In genomic region chr1:26784023-26784871, GRCh38 we compare ENCODE assay signal across 8 cellular contexts. TPM values are rescaled to one million over a fixed set of nuclear protein-coding genes. Genes with fewer than 3 reads are reported as not detected.
A peak's percentile ranks its signal among the peaks of the same experiment; 100 is the strongest.
DNase-seq lines count a peak whose midpoint lies in the region; ATAC-seq and TF ChIP-seq lines count a peak whose summit lies in the region.

No MANE protein-coding gene starts in this region.

- H3K36me3 ChIP-seq in SK-N-SH (replicated peaks in 1 of 2; ENCODE audit: control insufficient read depth in 1 of 2, insufficient read depth in 2 of 2, low read length in 1 of 2) (peaks cover 21 to 47% of the 10 kb centered on the region in 2 experiments), RWPE2 (ENCODE audit: low read depth) (peaks cover 40% of the 10 kb centered on the region)

- peaks cover 34% of the 10 kb centered on the region for H3F3A ChIP-seq in SK-N-SH (replicated peaks; ENCODE audit: insufficient read depth)

- H3K36me3 Mint-ChIP-seq in activated T-helper 17 cell treated with anti-CD3 and anti-CD28 coated beads, Interleukin-2, amount 50 U/mL, for 72 hours (ENCODE audit: low read depth), result peaks cover 57% of the 10 kb centered on the region

- no peak overlapping the region for H3K4me3 Mint-ChIP-seq in activated T-helper 17 cell treated with anti-CD3 and anti-CD28 coated beads, Interleukin-2, amount 50 U/mL, for 72 hours

- H3K9me3 ChIP-seq in SK-N-SH, result no peaks in the 10 kb centered on the region
- no peaks in the 10 kb centered on the region for H3K9me3 ChIP-seq in RWPE2 (ENCODE audit: severe bottlenecking)

- H3K9ac ChIP-seq in SK-N-SH, result no peak overlapping the region

- 0 out of 2 replicates have a peak overlapping the region, but pooled peaks have one; percentile 27 for H3K4me2 ChIP-seq in SK-N-SH

- no peaks in the 10 kb centered on the region for H3K9me3 Mint-ChIP-seq in activated T-helper 17 cell treated with anti-CD3 and anti-CD28 coated beads, Interleukin-2, amount 50 U/mL, for 72 hours

- no peak overlapping the region for H3K27ac Mint-ChIP-seq in activated T-helper 17 cell treated with anti-CD3 and anti-CD28 coated beads, Interleukin-2, amount 50 U/mL, for 72 hours

- CTCF ChIA-PET in SK-N-SH (lab: Yijun Ruan, JAX), result interaction anchor here (0.6 to 2.4 kb wide), 4 partner anchors 12 to 181 kb away, joined by 3 to 24 read pairs (median 4); no protein-coding TSS in a partner anchor

- H3K79me2 ChIP-seq in SK-N-SH (ENCODE audit: insufficient read depth), result peaks cover 36% of the 10 kb centered on the region

- no peaks in the 10 kb centered on the region for H3K27me3 ChIP-seq in SK-N-SH (ENCODE audit: insufficient read depth)
- H3K27me3 ChIP-seq in RWPE2 (ENCODE audit: insufficient read depth, poor library complexity, severe bottlenecking), result no peaks in the 10 kb centered on the region

- TF ChIP-seq RAD21 in SK-N-SH (IDR thresholded peaks at IDR 0.05; ENCODE audit: low read length), result no peak

- peaks cover 4% of the 10 kb centered on the region; the same call in 1 of the 2 replicates for H4K20me1 ChIP-seq in SK-N-SH (ENCODE audit: insufficient read depth)

- H3K4me3 ChIP-seq in SK-N-SH (ENCODE audit: low read depth in 2 of 2, low read length in 1 of 2) (no peak overlapping the region), RWPE2 (ENCODE audit: severe bottlenecking) (no peak overlapping the region)

- peaks cover 29 to 34% of the 10 kb centered on the region in 2 experiments for H3K4me1 ChIP-seq in SK-N-SH (ENCODE audit: control insufficient read depth in 1 of 2, insufficient read depth in 2 of 2, low read depth in 1 of 2, low read length in 1 of 2)
- H3K4me1 ChIP-seq in RWPE2 (ENCODE audit: insufficient read depth, poor library complexity, severe bottlenecking), result peaks cover 20% of the 10 kb centered on the region

- H3K27me3 Mint-ChIP-seq in activated T-helper 17 cell treated with anti-CD3 and anti-CD28 coated beads, Interleukin-2, amount 50 U/mL, for 72 hours, result no peaks in the 10 kb centered on the region

- TF ChIP-seq CTCF in SK-N-SH (IDR thresholded peaks at IDR 0.05) (no peak), RWPE2 (IDR thresholded peaks at IDR 0.05; ENCODE audit: poor library complexity, severe bottlenecking) (no peak)

- H3K9me2 ChIP-seq in SK-N-SH, result no peaks in the 10 kb centered on the region

- WGBS in SK-N-SH (ENCODE audit: low lambda C conversion rate), result 96% methylated on average over 2 of the region's 2 CpGs

- no peak overlapping the region for H2AFZ ChIP-seq in SK-N-SH (ENCODE audit: low read depth)

- DNase-seq in SK-N-SH, result no peak
- DNase-seq in RWPE2 (ENCODE audit: low spot score), result no peak
- DNase-seq in fibroblast of peridontal ligament (ENCODE audit: extremely low read depth), result peak; percentile 82
- peak; percentile 23 for DNase-seq in occipital lobe (lab: John Stamatoyannopoulos, UW)
- DNase-seq in NCI-H2081 treated with DMSO at 0.1 percent for 48 hours (lab: John Stamatoyannopoulos, UW), result no peak

- POLR2A ChIA-PET in SK-N-SH (lab: Yijun Ruan, JAX), result interaction anchor here (0.5 to 1.4 kb wide), 3 partner anchors 26 to 82 kb away, joined by 3 to 4 read pairs (median 3); no protein-coding TSS in a partner anchor

- peaks cover 58% of the 10 kb centered on the region for H3K4me1 Mint-ChIP-seq in activated T-helper 17 cell treated with anti-CD3 and anti-CD28 coated beads, Interleukin-2, amount 50 U/mL, for 72 hours

- TF ChIP-seq EP300 in SK-N-SH (IDR thresholded peaks at IDR 0.05; ENCODE audit: borderline replicate concordance in 1 of 2, low read depth in 1 of 2, low read length in 1 of 2), result no peak

- H3K27ac ChIP-seq in SK-N-SH (ENCODE audit: low read depth in 2 of 2, low read length in 1 of 2) (peak overlapping the region; percentile 18 to 98; a peak in 3 of 4 replicates), RWPE2 (ENCODE audit: poor library complexity, severe bottlenecking) (peak overlapping the region; percentile 12)

- no peak for ATAC-seq in SK-N-SH treated with all-trans-retinoic acid at 6 μM for 48 hours
- ATAC-seq in RWPE2 (ENCODE audit: low read depth), result peak; percentile 17; the same call in 2 of the 3 replicates
- no peak for ATAC-seq in GM18520 (IDR thresholded peaks at IDR 0.05; ENCODE audit: unreplicated experiment)
- ATAC-seq in activated T-helper 17 cell treated with anti-CD3 and anti-CD28 coated beads, Interleukin-2, amount 50 U/mL, for 72 hours (replicated peaks), result no peak

TF ChIP-seq in SK-N-SH, 30 proteins besides CTCF, POLR2A, EP300 and RAD21:
- TF ChIP-seq RCOR1 (IDR thresholded peaks at IDR 0.05; ENCODE audit: low read length) (no peak), NFIC (IDR thresholded peaks at IDR 0.05; ENCODE audit: borderline replicate concordance) (peak; percentile 14; the same call in 1 of the 2 replicates)

TF ChIP-seq in SK-N-SH treated with all-trans-retinoic acid at 6 μM for 48 hours, 23 proteins besides CTCF, POLR2A, EP300 and RAD21:
- TF ChIP-seq ZNF565 (CRISPR knock-in tag; conservative IDR thresholded peaks at IDR 0.05; ENCODE audit: low read depth), result no peak
- TF ChIP-seq SNAI2 (CRISPR knock-in tag; IDR thresholded peaks at IDR 0.05), result no peak
- TF ChIP-seq PATZ1 (CRISPR knock-in tag; IDR thresholded peaks at IDR 0.05; ENCODE audit: borderline replicate concordance), result no peak
- no peak for TF ChIP-seq ZC3H10 (CRISPR knock-in tag; IDR thresholded peaks at IDR 0.05)
- TF ChIP-seq BACH2 (CRISPR knock-in tag; IDR thresholded peaks at IDR 0.05; ENCODE audit: borderline replicate concordance), result no peak

RNA-seq across cellular contexts. Expression of gene PIGV, which starts 3.5 kb away (rescaled TPM):
- 16.5 and 26.4 TPM in 2 replicates for polyA plus RNA-seq in SK-N-SH (2012; rRNA removed)
- polyA plus RNA-seq in SK-N-SH (2012; cell fraction: cytosol; rRNA removed), result 14.6 and 18.7 TPM in 2 replicates
- 15.9 and 31.9 TPM in 2 replicates for polyA plus RNA-seq in SK-N-SH (2012; cell fraction: nucleus; rRNA removed)
- 9.5 TPM for total RNA-seq in occipital lobe
- total RNA-seq in activated T-helper 17 cell treated with anti-CD3 and anti-CD28 coated beads, Interleukin-2, amount 50 U/mL, for 72 hours, result 10 to 100 TPM; 14.0 to 18.1 TPM

RNA-seq across cellular contexts. Expression of gene ZDHHC18, which starts 42.2 kb away (rescaled TPM):
- polyA plus RNA-seq in SK-N-SH (2012; rRNA removed), result 33.0 and 35.3 TPM in 2 replicates
- 16.3 and 25.5 TPM in 2 replicates for polyA plus RNA-seq in SK-N-SH (2012; cell fraction: cytosol; rRNA removed)
- 54.3 and 58.6 TPM in 2 replicates for polyA plus RNA-seq in SK-N-SH (2012; cell fraction: nucleus; rRNA removed)
- total RNA-seq in occipital lobe, result 19.2 TPM
- total RNA-seq in activated T-helper 17 cell treated with anti-CD3 and anti-CD28 coated beads, Interleukin-2, amount 50 U/mL, for 72 hours, result 10 to 100 TPM; 84.3 to 86.1 TPM

Comparison
In these comparisons a context has a peak if more than half of its experiments do, and no peak if none do; other contexts are left out.
1. DNase-seq: peak in fibroblast of peridontal ligament (single experiment) and occipital lobe (single experiment); none in SK-N-SH (single experiment), RWPE2 (single experiment) and NCI-H2081 treated with DMSO at 0.1 percent for 48 hours (single experiment).